Comparison of ENCODE assay signal across 21 cellular contexts in genomic region chr4:4257705-4258104, GRCh38. TPM values are rescaled to one million over a fixed set of nuclear protein-coding genes. Genes with fewer than 3 reads are reported as not detected.
"Had no signal": no experiment of that assay in that cellular context is flagged by ENCODE, and none has a peak within 500 bp of the region (broad histone marks: within the 10 kb centered on the region; RNA-seq: fewer than 3 reads in every experiment).

No MANE protein-coding gene starts in this region.

RNA-seq across cellular contexts. Expression of gene OTOP1, which starts 31.0 kb away (rescaled TPM):
- total RNA-seq: activated naive CD4-positive, alpha-beta T cell treated with anti-CD3 and anti-CD28 coated beads for 36 hours; activated naive CD4-positive, alpha-beta T cell treated with anti-CD3 and anti-CD28 coated beads, Interleukin-2, amount 50 U/mL, for 72 hours; activated naive CD8-positive, alpha-beta T cell treated with anti-CD3 and anti-CD28 coated beads for 36 hours; activated naive CD8-positive, alpha-beta T cell treated with anti-CD3 and anti-CD28 coated beads, Interleukin-2, amount 10 ng/mL, durations not matched to agents 7 days and 5 days; activated T-cell treated with anti-CD3 and anti-CD28 coated beads, Interleukin-2, amount 50 U/mL, for 4 hours; activated T-cell treated with anti-CD3 and anti-CD28 coated beads, Interleukin-2, amount 50 U/mL, for 72 hours; activated T-helper 1 cell treated with anti-CD3 and anti-CD28 coated beads, Interleukin-12 subunit alpha, Interleukin-12 subunit beta, Interleukin-2, Interleukin-4 antibody, amounts not matched to agents 30 ng/mL and 10 ng/mL and 1 ng/mL, durations not matched to agents 14 hours and 24 hours and 36 hours; activated T-helper 17 cell treated with anti-CD3 and anti-CD28 coated beads, Interleukin-2, amount 50 U/mL, for 72 hours; activated T-helper 2 cell treated with anti-CD3 and anti-CD28 coated beads, Interferon-gamma antibody, Interleukin-2, Interleukin-4, amounts not matched to agents 10 μg/mL and 5 μg/mL and 100 μg/mL, durations not matched to agents 14 hours and 24 hours and 36 hours; adrenal gland; aorta; ascending aorta; astrocyte; body of pancreas; breast epithelium; bronchial epithelial cell; cardiac muscle cell; cardiac septum; cerebellum; chondrocyte had no signal
- polyA plus RNA-seq: adipose tissue, adrenal gland, aorta, cardiac muscle cell had no signal

RNA-seq across cellular contexts. Expression of gene ZBTB49, which starts 32.3 kb away (rescaled TPM):
- total RNA-seq: ascending aorta had no signal
